In the genomic region with DNA sequence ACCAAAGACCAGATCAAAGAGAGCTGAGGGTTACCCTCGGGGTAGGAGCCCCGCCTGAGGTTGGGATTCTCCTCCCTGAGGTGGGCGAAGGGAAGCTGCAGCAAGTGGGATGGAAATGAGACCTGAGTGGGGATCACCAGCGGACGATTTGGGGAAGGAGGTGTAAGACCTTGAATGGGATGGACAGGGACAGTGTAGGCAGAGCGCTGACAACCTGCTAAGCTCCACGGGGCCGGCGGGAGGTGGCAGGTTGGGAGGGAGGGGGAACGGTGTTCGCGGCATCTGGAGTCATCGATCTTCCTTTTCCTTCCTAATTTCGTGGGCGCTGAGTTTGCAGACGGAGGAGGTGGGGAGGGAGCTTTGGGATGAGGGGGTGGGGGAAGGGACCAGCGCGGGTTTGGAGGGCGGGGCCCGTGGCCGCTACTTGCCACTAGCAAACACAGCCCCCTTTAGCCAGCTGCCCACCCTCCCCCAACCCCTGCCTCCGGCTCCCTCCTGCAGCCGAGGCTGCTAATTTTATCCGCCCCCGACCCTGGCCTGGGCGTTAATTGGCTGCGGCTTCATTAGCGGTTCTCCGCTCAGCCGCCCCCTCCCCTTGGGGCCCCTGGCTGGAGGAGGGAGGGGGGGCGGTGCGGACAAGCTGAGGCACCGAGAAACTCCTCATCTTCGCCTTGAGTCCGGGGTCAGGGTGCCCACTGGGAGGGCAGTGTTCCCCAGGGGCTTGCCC, we compare ENCODE assay signal across 1 cellular context.
TF ChIP-seq lines count a peak whose summit lies in the region.

No MANE protein-coding gene starts in this region.

TF ChIP-seq in WTC11, 78 proteins besides CTCF, POLR2A, EP300 and RAD21 (continued from another document):
- TF ChIP-seq, protein P1, sequence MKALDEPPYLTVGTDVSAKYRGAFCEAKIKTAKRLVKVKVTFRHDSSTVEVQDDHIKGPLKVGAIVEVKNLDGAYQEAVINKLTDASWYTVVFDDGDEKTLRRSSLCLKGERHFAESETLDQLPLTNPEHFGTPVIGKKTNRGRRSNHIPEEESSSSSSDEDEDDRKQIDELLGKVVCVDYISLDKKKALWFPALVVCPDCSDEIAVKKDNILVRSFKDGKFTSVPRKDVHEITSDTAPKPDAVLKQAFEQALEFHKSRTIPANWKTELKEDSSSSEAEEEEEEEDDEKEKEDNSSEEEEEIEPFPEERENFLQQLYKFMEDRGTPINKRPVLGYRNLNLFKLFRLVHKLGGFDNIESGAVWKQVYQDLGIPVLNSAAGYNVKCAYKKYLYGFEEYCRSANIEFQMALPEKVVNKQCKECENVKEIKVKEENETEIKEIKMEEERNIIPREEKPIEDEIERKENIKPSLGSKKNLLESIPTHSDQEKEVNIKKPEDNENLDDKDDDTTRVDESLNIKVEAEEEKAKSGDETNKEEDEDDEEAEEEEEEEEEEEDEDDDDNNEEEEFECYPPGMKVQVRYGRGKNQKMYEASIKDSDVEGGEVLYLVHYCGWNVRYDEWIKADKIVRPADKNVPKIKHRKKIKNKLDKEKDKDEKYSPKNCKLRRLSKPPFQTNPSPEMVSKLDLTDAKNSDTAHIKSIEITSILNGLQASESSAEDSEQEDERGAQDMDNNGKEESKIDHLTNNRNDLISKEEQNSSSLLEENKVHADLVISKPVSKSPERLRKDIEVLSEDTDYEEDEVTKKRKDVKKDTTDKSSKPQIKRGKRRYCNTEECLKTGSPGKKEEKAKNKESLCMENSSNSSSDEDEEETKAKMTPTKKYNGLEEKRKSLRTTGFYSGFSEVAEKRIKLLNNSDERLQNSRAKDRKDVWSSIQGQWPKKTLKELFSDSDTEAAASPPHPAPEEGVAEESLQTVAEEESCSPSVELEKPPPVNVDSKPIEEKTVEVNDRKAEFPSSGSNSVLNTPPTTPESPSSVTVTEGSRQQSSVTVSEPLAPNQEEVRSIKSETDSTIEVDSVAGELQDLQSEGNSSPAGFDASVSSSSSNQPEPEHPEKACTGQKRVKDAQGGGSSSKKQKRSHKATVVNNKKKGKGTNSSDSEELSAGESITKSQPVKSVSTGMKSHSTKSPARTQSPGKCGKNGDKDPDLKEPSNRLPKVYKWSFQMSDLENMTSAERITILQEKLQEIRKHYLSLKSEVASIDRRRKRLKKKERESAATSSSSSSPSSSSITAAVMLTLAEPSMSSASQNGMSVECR (CRISPR knock-in tag; IDR thresholded peaks at IDR 0.05; ENCODE audit: borderline replicate concordance): no peak
- TF ChIP-seq CREM (CRISPR knock-in tag; IDR thresholded peaks at IDR 0.05): no peak
- TF ChIP-seq ZNF219 (CRISPR knock-in tag; IDR thresholded peaks at IDR 0.05; ENCODE audit: borderline replicate concordance): no peak
- TF ChIP-seq JAZF1 (CRISPR knock-in tag; IDR thresholded peaks at IDR 0.05): no peak
- TF ChIP-seq, protein P2, sequence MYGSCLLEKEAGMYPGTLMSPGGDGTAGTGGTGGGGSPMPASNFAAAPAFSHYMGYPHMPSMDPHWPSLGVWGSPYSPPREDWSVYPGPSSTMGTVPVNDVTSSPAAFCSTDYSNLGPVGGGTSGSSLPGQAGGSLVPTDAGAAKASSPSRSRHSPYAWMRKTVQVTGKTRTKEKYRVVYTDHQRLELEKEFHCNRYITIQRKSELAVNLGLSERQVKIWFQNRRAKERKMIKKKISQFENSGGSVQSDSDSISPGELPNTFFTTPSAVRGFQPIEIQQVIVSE (CRISPR knock-in tag; IDR thresholded peaks at IDR 0.05; ENCODE audit: borderline replicate concordance): no peak
